In the genomic region with DNA sequence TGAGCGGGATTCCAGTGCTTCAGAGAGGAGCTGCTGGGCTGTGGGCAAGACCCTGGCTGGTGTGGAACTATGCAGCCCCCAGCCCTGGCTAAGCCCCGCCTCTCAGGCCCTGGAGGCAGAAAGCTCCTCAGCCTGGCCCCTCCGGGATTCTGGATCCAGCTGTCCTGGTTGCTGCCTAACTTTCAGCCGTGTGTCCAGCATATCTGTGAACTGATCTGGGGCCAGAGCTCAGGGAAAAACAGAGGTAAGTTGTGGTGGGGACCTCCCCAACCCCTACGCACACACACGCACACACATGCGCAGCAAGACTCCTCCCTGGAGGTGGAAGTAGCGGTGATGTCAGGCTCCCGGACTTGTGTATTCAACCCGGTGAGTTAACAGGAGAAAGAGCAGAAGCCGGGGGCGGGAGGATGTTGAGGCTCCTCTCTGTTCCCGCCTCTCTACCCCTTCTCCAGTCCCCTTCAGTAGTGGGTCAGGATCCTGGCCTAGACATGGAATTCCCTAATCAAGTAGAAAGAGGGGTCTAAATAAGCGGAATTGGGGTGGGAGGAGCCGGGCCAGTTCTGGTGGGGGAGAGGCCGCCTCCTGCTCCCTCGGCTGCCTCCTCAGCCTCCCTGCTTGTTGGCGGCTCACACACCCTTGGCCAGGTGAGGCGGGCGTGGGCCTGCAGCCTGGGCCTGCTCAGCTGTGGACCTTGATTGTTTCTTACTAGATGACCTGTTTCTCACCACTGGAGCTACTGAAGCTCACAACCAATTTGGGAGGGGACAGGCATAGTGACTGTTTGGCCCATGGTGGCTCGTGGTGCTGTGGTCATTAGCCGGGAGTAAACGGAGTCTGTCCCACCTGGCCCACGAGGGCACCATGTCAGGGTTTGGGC, we compare ENCODE assay signal across 20 cellular contexts. TPM values are rescaled to one million over a fixed set of nuclear protein-coding genes. Genes with fewer than 3 reads are reported as not detected.
DNase-seq lines count a peak whose midpoint lies in the region; ATAC-seq lines count a peak whose summit lies in the region.
"Had no signal": no experiment of that assay in that cellular context is flagged by ENCODE, and none has a peak within 500 bp of the region (broad histone marks: within the 10 kb centered on the region; RNA-seq: fewer than 3 reads in every experiment).

No MANE protein-coding gene starts in this region.

- H3K9me3 Mint-ChIP-seq in stimulated activated naive CD8-positive, alpha-beta T cell treated with anti-CD3 and anti-CD28 coated beads, Interleukin-15, amount 100 ng/mL, for 72 hours = no peaks in the 10 kb centered on the region
- no peaks in the 10 kb centered on the region for H3K9me3 Mint-ChIP-seq in activated T-helper 2 cell treated with anti-CD3 and anti-CD28 coated beads, Interferon-gamma antibody, Interleukin-2, Interleukin-4, amounts not matched to agents 10 μg/mL and 5 μg/mL and 100 μg/mL, durations not matched to agents 14 hours and 24 hours and 36 hours
- H3K9me3 Mint-ChIP-seq in memory B cell = no peaks in the 10 kb centered on the region

- intact Hi-C loops in activated T-helper 2 cell treated with anti-CD3 and anti-CD28 coated beads, Interferon-gamma antibody, Interleukin-2, Interleukin-4, amounts not matched to agents 10 μg/mL and 5 μg/mL and 100 μg/mL, durations not matched to agents 14 hours and 24 hours and 36 hours (cut with micrococcal nuclease) = no loop called here

- no peak overlapping the region for H3K4me3 Mint-ChIP-seq in stimulated activated naive CD8-positive, alpha-beta T cell treated with anti-CD3 and anti-CD28 coated beads, Interleukin-15, amount 100 ng/mL, for 72 hours
- H3K4me3 Mint-ChIP-seq in activated T-helper 2 cell treated with anti-CD3 and anti-CD28 coated beads, Interferon-gamma antibody, Interleukin-2, Interleukin-4, amounts not matched to agents 10 μg/mL and 5 μg/mL and 100 μg/mL, durations not matched to agents 14 hours and 24 hours and 36 hours (ENCODE audit: low read depth) = peak overlapping the region; percentile 20
- H3K4me3 Mint-ChIP-seq in memory B cell = peak overlapping the region; percentile 51

- no peak overlapping the region for H3K27ac Mint-ChIP-seq in stimulated activated naive CD8-positive, alpha-beta T cell treated with anti-CD3 and anti-CD28 coated beads, Interleukin-15, amount 100 ng/mL, for 72 hours
- H3K27ac Mint-ChIP-seq in activated T-helper 2 cell treated with anti-CD3 and anti-CD28 coated beads, Interferon-gamma antibody, Interleukin-2, Interleukin-4, amounts not matched to agents 10 μg/mL and 5 μg/mL and 100 μg/mL, durations not matched to agents 14 hours and 24 hours and 36 hours = no peak overlapping the region
- H3K27ac Mint-ChIP-seq in memory B cell = no peak overlapping the region

- H3K36me3 Mint-ChIP-seq in activated T-helper 2 cell treated with anti-CD3 and anti-CD28 coated beads, Interferon-gamma antibody, Interleukin-2, Interleukin-4, amounts not matched to agents 10 μg/mL and 5 μg/mL and 100 μg/mL, durations not matched to agents 14 hours and 24 hours and 36 hours (ENCODE audit: low read depth) = no peaks in the 10 kb centered on the region
- H3K36me3 Mint-ChIP-seq in memory B cell = no peaks in the 10 kb centered on the region

- no peaks in the 10 kb centered on the region for H3K4me1 Mint-ChIP-seq in stimulated activated naive CD8-positive, alpha-beta T cell treated with anti-CD3 and anti-CD28 coated beads, Interleukin-15, amount 100 ng/mL, for 72 hours
- H3K4me1 Mint-ChIP-seq in activated T-helper 2 cell treated with anti-CD3 and anti-CD28 coated beads, Interferon-gamma antibody, Interleukin-2, Interleukin-4, amounts not matched to agents 10 μg/mL and 5 μg/mL and 100 μg/mL, durations not matched to agents 14 hours and 24 hours and 36 hours (ENCODE audit: low read depth) = no peaks in the 10 kb centered on the region
- peaks cover 5% of the 10 kb centered on the region for H3K4me1 Mint-ChIP-seq in memory B cell

- peaks cover 33% of the 10 kb centered on the region for H3K27me3 Mint-ChIP-seq in stimulated activated naive CD8-positive, alpha-beta T cell treated with anti-CD3 and anti-CD28 coated beads, Interleukin-15, amount 100 ng/mL, for 72 hours
- H3K27me3 Mint-ChIP-seq in activated T-helper 2 cell treated with anti-CD3 and anti-CD28 coated beads, Interferon-gamma antibody, Interleukin-2, Interleukin-4, amounts not matched to agents 10 μg/mL and 5 μg/mL and 100 μg/mL, durations not matched to agents 14 hours and 24 hours and 36 hours (ENCODE audit: low read depth) = peaks cover 7% of the 10 kb centered on the region
- H3K27me3 Mint-ChIP-seq in memory B cell = peaks cover 7% of the 10 kb centered on the region

- DNase-seq in stimulated activated naive CD8-positive, alpha-beta T cell treated with anti-CD3 and anti-CD28 coated beads, Interleukin-15, Interleukin-2, amounts not matched to agents 100 U/mL and 50 U/mL, for 24 hours = peak; percentile 16
- DNase-seq in stimulated activated naive CD8-positive, alpha-beta T cell treated with anti-CD3 and anti-CD28 coated beads, Interleukin-15, amount 100 ng/mL, for 72 hours = no peak
- no peak for DNase-seq in activated T-helper 2 cell treated with anti-CD3 and anti-CD28 coated beads, Interferon-gamma antibody, Interleukin-2, Interleukin-4, amounts not matched to agents 10 μg/mL and 5 μg/mL and 100 μg/mL, durations not matched to agents 14 hours and 24 hours and 36 hours (ENCODE audit: low spot score)
- DNase-seq in memory B cell (ENCODE audit: low spot score in 2 of 2) (no peak), pons (ENCODE audit: low spot score) (no peak), midbrain (lab: John Stamatoyannopoulos, UW) (no peak), SIG-M5 (lab: John Stamatoyannopoulos, UW) (no peak), NCI-H2227 (lab: John Stamatoyannopoulos, UW; ENCODE audit: unreplicated experiment) (no peak)
- DNase-seq: activated CD4-positive, alpha-beta T cell treated with anti-CD3 and anti-CD28 coated beads, Interleukin-2, amount 50 U/mL, for 1 hour; body of pancreas; DMS53; GM23248; hypothalamus; MM.1S; NCI-H2029 treated with DMSO at 0.1 percent for 48 hours; NCI-H526 treated with DMSO at 0.1 percent for 48 hours; stimulated activated CD4-positive, alpha-beta T cell treated with anti-CD3 and anti-CD28 coated beads, Interleukin-4, amount 100 ng/mL, for 4 hours had no signal

- ATAC-seq in stimulated activated naive CD8-positive, alpha-beta T cell treated with anti-CD3 and anti-CD28 coated beads, Interleukin-15, Interleukin-2, amounts not matched to agents 100 U/mL and 50 U/mL, for 24 hours = peak; percentile 37
- ATAC-seq in stimulated activated naive CD8-positive, alpha-beta T cell treated with anti-CD3 and anti-CD28 coated beads, Interleukin-15, amount 100 ng/mL, for 72 hours = no peak
- peak; percentile 34 for ATAC-seq in memory B cell (ENCODE audit: low read depth)
- ATAC-seq: body of pancreas, Panc1 had no signal

RNA-seq across cellular contexts. Expression of a gene that starts 33.4 kb away (rescaled TPM):
- not detected in 2 replicates for total RNA-seq in activated T-helper 2 cell treated with anti-CD3 and anti-CD28 coated beads, Interferon-gamma antibody, Interleukin-2, Interleukin-4, amounts not matched to agents 10 μg/mL and 5 μg/mL and 100 μg/mL, durations not matched to agents 14 hours and 24 hours and 36 hours
- total RNA-seq: GM23248 had no signal

RNA-seq across cellular contexts. Expression of a gene that starts 34.3 kb away (rescaled TPM):
- total RNA-seq in activated T-helper 2 cell treated with anti-CD3 and anti-CD28 coated beads, Interferon-gamma antibody, Interleukin-2, Interleukin-4, amounts not matched to agents 10 μg/mL and 5 μg/mL and 100 μg/mL, durations not matched to agents 14 hours and 24 hours and 36 hours = 0.25 and 0.34 TPM in 2 replicates
- total RNA-seq: GM23248, lower leg skin, urinary bladder had no signal

Comparison
In these comparisons a context has a peak if more than half of its experiments do, and no peak if none do; other contexts are left out.
1. H3K4me3 Mint-ChIP-seq: peak in activated T-helper 2 cell treated with anti-CD3 and anti-CD28 coated beads, Interferon-gamma antibody, Interleukin-2, Interleukin-4, amounts not matched to agents 10 μg/mL and 5 μg/mL and 100 μg/mL, durations not matched to agents 14 hours and 24 hours and 36 hours (single experiment) and memory B cell (single experiment); none in stimulated activated naive CD8-positive, alpha-beta T cell treated with anti-CD3 and anti-CD28 coated beads, Interleukin-15, amount 100 ng/mL, for 72 hours (0 of 2).